In genomic region chr5:172479034-172479783, GRCh38 we compare ENCODE assay signal across 1 cellular context.
TF ChIP-seq lines count a peak whose summit lies in the region.

No MANE protein-coding gene starts in this region.

TF ChIP-seq in HepG2, 621 proteins besides CTCF, POLR2A, EP300 and RAD21 (continued from another document):
- no peak for TF ChIP-seq TOPORS (CRISPR knock-in tag; IDR thresholded peaks at IDR 0.05)
- no peak for TF ChIP-seq NAIF1 (CRISPR knock-in tag; IDR thresholded peaks at IDR 0.05; ENCODE audit: borderline replicate concordance)
- TF ChIP-seq ZNF607 (CRISPR knock-in tag; IDR thresholded peaks at IDR 0.05; ENCODE audit: borderline replicate concordance): no peak
- no peak for TF ChIP-seq WIZ (CRISPR knock-in tag; IDR thresholded peaks at IDR 0.05)
- no peak for TF ChIP-seq ZMYM2 (CRISPR knock-in tag; IDR thresholded peaks at IDR 0.05)
- 0 out of 2 replicates have a peak, but pooled peaks have one; percentile 43 for TF ChIP-seq ZSCAN31 (CRISPR knock-in tag; IDR thresholded peaks at IDR 0.05; ENCODE audit: low read depth)
- no peak for TF ChIP-seq JUND (CRISPR knock-in tag; IDR thresholded peaks at IDR 0.05)
- TF ChIP-seq STAG1 (CRISPR knock-in tag; IDR thresholded peaks at IDR 0.05): peak; percentile 96
- no peak; the same call in 1 of the 2 replicates for TF ChIP-seq THAP9 (CRISPR knock-in tag; IDR thresholded peaks at IDR 0.05; ENCODE audit: borderline replicate concordance)
- TF ChIP-seq HHEX (CRISPR knock-in tag; IDR thresholded peaks at IDR 0.05): no peak
- TF ChIP-seq, protein P1, sequence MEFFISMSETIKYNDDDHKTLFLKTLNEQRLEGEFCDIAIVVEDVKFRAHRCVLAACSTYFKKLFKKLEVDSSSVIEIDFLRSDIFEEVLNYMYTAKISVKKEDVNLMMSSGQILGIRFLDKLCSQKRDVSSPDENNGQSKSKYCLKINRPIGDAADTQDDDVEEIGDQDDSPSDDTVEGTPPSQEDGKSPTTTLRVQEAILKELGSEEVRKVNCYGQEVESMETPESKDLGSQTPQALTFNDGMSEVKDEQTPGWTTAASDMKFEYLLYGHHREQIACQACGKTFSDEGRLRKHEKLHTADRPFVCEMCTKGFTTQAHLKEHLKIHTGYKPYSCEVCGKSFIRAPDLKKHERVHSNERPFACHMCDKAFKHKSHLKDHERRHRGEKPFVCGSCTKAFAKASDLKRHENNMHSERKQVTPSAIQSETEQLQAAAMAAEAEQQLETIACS (CRISPR knock-in tag; IDR thresholded peaks at IDR 0.05): no peak
- peak; percentile 63; the same call in 1 of the 2 replicates for TF ChIP-seq SNAPC5 (CRISPR knock-in tag; IDR thresholded peaks at IDR 0.05; ENCODE audit: borderline replicate concordance)
- peak; percentile 62; the same call in 1 of the 2 replicates for TF ChIP-seq ERF (CRISPR knock-in tag; IDR thresholded peaks at IDR 0.05)
- 0 out of 2 replicates have a peak, but pooled peaks have one; percentile 13 for TF ChIP-seq SAP130 (CRISPR knock-in tag; IDR thresholded peaks at IDR 0.05; ENCODE audit: low read depth)
- TF ChIP-seq PITX1 (CRISPR knock-in tag; IDR thresholded peaks at IDR 0.05): peak; percentile 37; the same call in 1 of the 2 replicates
- TF ChIP-seq HIVEP1 (CRISPR knock-in tag; IDR thresholded peaks at IDR 0.05): 0 out of 2 replicates have a peak, but pooled peaks have one; percentile 12
- 0 out of 2 replicates have a peak, but pooled peaks have one; percentile 62 for TF ChIP-seq ZNF136 (CRISPR knock-in tag; IDR thresholded peaks at IDR 0.05; ENCODE audit: low read depth)
- 0 out of 2 replicates have a peak, but pooled peaks have one; percentile 50 for TF ChIP-seq SSRP1 (CRISPR knock-in tag; IDR thresholded peaks at IDR 0.05)
- TF ChIP-seq ZNF567 (CRISPR knock-in tag; IDR thresholded peaks at IDR 0.05; ENCODE audit: borderline replicate concordance): no peak
- TF ChIP-seq MXI1 (IDR thresholded peaks at IDR 0.05; ENCODE audit: borderline replicate concordance, low read depth, low read length): peak; percentile 17; the same call in 1 of the 3 replicates
- 0 out of 2 replicates have a peak, but pooled peaks have one; percentile 19 for TF ChIP-seq ZNF574 (CRISPR knock-in tag; IDR thresholded peaks at IDR 0.05)
- peak; percentile 54; the same call in 1 of the 2 replicates for TF ChIP-seq MIXL1 (CRISPR knock-in tag; IDR thresholded peaks at IDR 0.05)
- TF ChIP-seq, protein P2, sequence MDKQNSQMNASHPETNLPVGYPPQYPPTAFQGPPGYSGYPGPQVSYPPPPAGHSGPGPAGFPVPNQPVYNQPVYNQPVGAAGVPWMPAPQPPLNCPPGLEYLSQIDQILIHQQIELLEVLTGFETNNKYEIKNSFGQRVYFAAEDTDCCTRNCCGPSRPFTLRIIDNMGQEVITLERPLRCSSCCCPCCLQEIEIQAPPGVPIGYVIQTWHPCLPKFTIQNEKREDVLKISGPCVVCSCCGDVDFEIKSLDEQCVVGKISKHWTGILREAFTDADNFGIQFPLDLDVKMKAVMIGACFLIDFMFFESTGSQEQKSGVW (CRISPR knock-in tag; IDR thresholded peaks at IDR 0.05; ENCODE audit: borderline replicate concordance): no peak
- TF ChIP-seq, protein P3, sequence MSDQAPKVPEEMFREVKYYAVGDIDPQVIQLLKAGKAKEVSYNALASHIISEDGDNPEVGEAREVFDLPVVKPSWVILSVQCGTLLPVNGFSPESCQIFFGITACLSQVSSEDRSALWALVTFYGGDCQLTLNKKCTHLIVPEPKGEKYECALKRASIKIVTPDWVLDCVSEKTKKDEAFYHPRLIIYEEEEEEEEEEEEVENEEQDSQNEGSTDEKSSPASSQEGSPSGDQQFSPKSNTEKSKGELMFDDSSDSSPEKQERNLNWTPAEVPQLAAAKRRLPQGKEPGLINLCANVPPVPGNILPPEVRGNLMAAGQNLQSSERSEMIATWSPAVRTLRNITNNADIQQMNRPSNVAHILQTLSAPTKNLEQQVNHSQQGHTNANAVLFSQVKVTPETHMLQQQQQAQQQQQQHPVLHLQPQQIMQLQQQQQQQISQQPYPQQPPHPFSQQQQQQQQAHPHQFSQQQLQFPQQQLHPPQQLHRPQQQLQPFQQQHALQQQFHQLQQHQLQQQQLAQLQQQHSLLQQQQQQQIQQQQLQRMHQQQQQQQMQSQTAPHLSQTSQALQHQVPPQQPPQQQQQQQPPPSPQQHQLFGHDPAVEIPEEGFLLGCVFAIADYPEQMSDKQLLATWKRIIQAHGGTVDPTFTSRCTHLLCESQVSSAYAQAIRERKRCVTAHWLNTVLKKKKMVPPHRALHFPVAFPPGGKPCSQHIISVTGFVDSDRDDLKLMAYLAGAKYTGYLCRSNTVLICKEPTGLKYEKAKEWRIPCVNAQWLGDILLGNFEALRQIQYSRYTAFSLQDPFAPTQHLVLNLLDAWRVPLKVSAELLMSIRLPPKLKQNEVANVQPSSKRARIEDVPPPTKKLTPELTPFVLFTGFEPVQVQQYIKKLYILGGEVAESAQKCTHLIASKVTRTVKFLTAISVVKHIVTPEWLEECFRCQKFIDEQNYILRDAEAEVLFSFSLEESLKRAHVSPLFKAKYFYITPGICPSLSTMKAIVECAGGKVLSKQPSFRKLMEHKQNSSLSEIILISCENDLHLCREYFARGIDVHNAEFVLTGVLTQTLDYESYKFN (CRISPR knock-in tag; conservative IDR thresholded peaks at IDR 0.05): no peak
- TF ChIP-seq SMC3 (IDR thresholded peaks at IDR 0.05; ENCODE audit: low read length): peak; percentile 98
- TF ChIP-seq ZNF629 (CRISPR knock-in tag; conservative IDR thresholded peaks at IDR 0.05): 0 out of 2 replicates have a peak, but pooled peaks have one; percentile 28
- peak; percentile 31; the same call in 1 of the 2 replicates for TF ChIP-seq ZNF556 (CRISPR knock-in tag; IDR thresholded peaks at IDR 0.05; ENCODE audit: borderline replicate concordance)
- TF ChIP-seq CBX5 (CRISPR knock-in tag; IDR thresholded peaks at IDR 0.05; ENCODE audit: borderline replicate concordance): no peak; the same call in 1 of the 2 replicates
- no peak for TF ChIP-seq ZNF605 (CRISPR knock-in tag; IDR thresholded peaks at IDR 0.05)
- TF ChIP-seq STAT5B (CRISPR knock-in tag; IDR thresholded peaks at IDR 0.05): no peak
- peak; percentile 6 for TF ChIP-seq ZFP36 (IDR thresholded peaks at IDR 0.05; ENCODE audit: borderline replicate concordance, low read depth, low read length, partially characterized antibody)
- TF ChIP-seq SP2 (CRISPR knock-in tag; IDR thresholded peaks at IDR 0.05): no peak
- TF ChIP-seq ZNF10 (CRISPR knock-in tag; IDR thresholded peaks at IDR 0.05; ENCODE audit: borderline replicate concordance, low read depth): no peak
- peak; percentile 24 for TF ChIP-seq SKI (IDR thresholded peaks at IDR 0.05; ENCODE audit: partially characterized antibody)
- TF ChIP-seq SALL1 (CRISPR knock-in tag; IDR thresholded peaks at IDR 0.05): peak; percentile 68
- TF ChIP-seq, protein P4, sequence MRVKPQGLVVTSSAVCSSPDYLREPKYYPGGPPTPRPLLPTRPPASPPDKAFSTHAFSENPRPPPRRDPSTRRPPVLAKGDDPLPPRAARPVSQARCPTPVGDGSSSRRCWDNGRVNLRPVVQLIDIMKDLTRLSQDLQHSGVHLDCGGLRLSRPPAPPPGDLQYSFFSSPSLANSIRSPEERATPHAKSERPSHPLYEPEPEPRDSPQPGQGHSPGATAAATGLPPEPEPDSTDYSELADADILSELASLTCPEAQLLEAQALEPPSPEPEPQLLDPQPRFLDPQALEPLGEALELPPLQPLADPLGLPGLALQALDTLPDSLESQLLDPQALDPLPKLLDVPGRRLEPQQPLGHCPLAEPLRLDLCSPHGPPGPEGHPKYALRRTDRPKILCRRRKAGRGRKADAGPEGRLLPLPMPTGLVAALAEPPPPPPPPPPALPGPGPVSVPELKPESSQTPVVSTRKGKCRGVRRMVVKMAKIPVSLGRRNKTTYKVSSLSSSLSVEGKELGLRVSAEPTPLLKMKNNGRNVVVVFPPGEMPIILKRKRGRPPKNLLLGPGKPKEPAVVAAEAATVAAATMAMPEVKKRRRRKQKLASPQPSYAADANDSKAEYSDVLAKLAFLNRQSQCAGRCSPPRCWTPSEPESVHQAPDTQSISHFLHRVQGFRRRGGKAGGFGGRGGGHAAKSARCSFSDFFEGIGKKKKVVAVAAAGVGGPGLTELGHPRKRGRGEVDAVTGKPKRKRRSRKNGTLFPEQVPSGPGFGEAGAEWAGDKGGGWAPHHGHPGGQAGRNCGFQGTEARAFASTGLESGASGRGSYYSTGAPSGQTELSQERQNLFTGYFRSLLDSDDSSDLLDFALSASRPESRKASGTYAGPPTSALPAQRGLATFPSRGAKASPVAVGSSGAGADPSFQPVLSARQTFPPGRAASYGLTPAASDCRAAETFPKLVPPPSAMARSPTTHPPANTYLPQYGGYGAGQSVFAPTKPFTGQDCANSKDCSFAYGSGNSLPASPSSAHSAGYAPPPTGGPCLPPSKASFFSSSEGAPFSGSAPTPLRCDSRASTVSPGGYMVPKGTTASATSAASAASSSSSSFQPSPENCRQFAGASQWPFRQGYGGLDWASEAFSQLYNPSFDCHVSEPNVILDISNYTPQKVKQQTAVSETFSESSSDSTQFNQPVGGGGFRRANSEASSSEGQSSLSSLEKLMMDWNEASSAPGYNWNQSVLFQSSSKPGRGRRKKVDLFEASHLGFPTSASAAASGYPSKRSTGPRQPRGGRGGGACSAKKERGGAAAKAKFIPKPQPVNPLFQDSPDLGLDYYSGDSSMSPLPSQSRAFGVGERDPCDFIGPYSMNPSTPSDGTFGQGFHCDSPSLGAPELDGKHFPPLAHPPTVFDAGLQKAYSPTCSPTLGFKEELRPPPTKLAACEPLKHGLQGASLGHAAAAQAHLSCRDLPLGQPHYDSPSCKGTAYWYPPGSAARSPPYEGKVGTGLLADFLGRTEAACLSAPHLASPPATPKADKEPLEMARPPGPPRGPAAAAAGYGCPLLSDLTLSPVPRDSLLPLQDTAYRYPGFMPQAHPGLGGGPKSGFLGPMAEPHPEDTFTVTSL (CRISPR knock-in tag; IDR thresholded peaks at IDR 0.05; ENCODE audit: borderline replicate concordance): no peak
- peak; percentile 75 for TF ChIP-seq TEAD3 (CRISPR knock-in tag; optimal IDR thresholded peaks at IDR 0.05; ENCODE audit: borderline replicate concordance)
- TF ChIP-seq KDM5B (CRISPR knock-in tag; IDR thresholded peaks at IDR 0.05; ENCODE audit: borderline replicate concordance): peak; percentile 54; the same call in 1 of the 2 replicates
- TF ChIP-seq, protein P5, sequence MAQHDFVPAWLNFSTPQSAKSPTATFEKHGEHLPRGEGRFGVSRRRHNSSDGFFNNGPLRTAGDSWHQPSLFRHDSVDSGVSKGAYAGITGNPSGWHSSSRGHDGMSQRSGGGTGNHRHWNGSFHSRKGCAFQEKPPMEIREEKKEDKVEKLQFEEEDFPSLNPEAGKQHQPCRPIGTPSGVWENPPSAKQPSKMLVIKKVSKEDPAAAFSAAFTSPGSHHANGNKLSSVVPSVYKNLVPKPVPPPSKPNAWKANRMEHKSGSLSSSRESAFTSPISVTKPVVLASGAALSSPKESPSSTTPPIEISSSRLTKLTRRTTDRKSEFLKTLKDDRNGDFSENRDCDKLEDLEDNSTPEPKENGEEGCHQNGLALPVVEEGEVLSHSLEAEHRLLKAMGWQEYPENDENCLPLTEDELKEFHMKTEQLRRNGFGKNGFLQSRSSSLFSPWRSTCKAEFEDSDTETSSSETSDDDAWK (CRISPR knock-in tag; IDR thresholded peaks at IDR 0.05): no peak
- 0 out of 2 replicates have a peak, but pooled peaks have one; percentile 19 for TF ChIP-seq ZFX (CRISPR knock-in tag; IDR thresholded peaks at IDR 0.05; ENCODE audit: low read depth)
- 0 out of 2 replicates have a peak, but pooled peaks have one; percentile 17 for TF ChIP-seq GATAD2A (CRISPR knock-in tag; IDR thresholded peaks at IDR 0.05)
- TF ChIP-seq ZNF562 (CRISPR knock-in tag; IDR thresholded peaks at IDR 0.05; ENCODE audit: borderline replicate concordance): no peak
- TF ChIP-seq ZNF724P (CRISPR knock-in tag; IDR thresholded peaks at IDR 0.05; ENCODE audit: borderline replicate concordance): no peak
- TF ChIP-seq TBX2 (CRISPR knock-in tag; IDR thresholded peaks at IDR 0.05; ENCODE audit: borderline replicate concordance): no peak
